ENCODE assay signal across 1 cellular context in genomic region chr6:28212510-28213212, GRCh38.
A peak's percentile ranks its signal among the peaks of the same experiment; 100 is the strongest.
TF ChIP-seq lines count a peak whose summit lies in the region.

No MANE protein-coding gene starts in this region.

TF ChIP-seq in HEK293, 187 proteins besides CTCF, POLR2A, EP300 and RAD21 (continued from another document):
- TF ChIP-seq ZBTB6 (tag by site-specific recombination; IDR thresholded peaks at IDR 0.05) (peak; percentile 7; the same call in 1 of the 2 replicates), ZNF843 (tag by site-specific recombination; IDR thresholded peaks at IDR 0.05) (peak; percentile 83), ZNF555 (tag by site-specific recombination; conservative IDR thresholded peaks at IDR 0.05) (no peak), ZNF211 (tag by site-specific recombination; IDR thresholded peaks at IDR 0.05; ENCODE audit: low read depth) (no peak), ZNF473 (tag by site-specific recombination; IDR thresholded peaks at IDR 0.05) (no peak), PRDM1 (tag by site-specific recombination; IDR thresholded peaks at IDR 0.05) (peak; percentile 66), ZNF16 (tag by site-specific recombination; IDR thresholded peaks at IDR 0.05; ENCODE audit: low read depth) (no peak), ZNF837 (tag by site-specific recombination; IDR thresholded peaks at IDR 0.05) (no peak), ZNF704 (tag by site-specific recombination; IDR thresholded peaks at IDR 0.05) (no peak)
